Comparison of ENCODE assay signal across 8 cellular contexts in the genomic region with DNA sequence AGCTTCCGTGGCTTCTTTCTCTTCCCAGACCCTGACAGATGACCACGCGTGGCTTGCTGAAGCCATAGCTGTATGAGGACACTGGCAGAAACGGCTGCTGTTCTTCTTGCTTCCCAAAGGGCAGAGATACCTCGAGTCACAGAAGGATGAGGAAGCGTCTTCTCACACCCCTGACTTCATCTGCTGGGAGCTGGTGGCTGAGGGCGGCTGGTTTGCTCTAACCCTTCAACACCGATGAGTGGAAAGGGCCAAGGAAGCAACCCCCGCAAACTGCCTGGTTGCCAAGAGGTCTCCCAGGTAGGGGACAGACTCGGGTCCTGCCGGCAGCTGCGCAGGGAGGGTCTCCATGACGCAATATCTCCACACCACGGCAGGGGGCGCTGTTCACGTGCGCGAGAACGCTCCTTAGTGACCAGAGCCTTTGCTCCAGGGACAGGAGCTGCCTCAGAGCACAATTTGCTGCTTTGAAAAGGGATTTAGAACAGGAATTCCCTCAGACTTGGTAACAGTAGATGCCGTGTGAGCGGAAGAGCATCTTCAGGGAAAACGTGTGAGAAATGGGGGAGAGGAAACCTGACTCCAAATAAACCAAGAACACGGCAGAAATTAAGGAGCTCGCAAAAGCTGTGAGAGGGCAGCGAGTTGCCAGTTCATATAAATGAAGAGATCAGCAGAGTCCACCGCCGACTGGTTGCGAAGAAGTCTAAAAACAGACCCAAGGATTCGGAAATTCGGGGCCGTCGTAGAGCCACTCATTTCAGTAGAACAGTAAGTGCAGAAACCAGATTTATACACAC.
DNase-seq lines count a peak whose midpoint lies in the region; ATAC-seq lines count a peak whose summit lies in the region.

No MANE protein-coding gene starts in this region.

- in situ Hi-C loops in G401 (cut with HindIII; ENCODE audit: low sequenced_read_pairs): loop anchor here (25.0 kb wide), 1 partner anchor 306 kb away; no protein-coding TSS in a partner anchor

- H3K36me3 Mint-ChIP-seq in activated CD8-positive, alpha-beta T cell treated with anti-CD3 and anti-CD28 coated beads, Interleukin-2, amount 10 ng/mL, durations not matched to agents 7 days and 5 days (ENCODE audit: low read depth): no peaks in the 10 kb centered on the region

- POLR2A ChIA-PET in activated CD8-positive, alpha-beta T cell treated with anti-CD3 and anti-CD28 coated beads, Interleukin-2, amount 10 ng/mL, durations not matched to agents 7 days and 5 days (lab: Charles Lee): no interaction called here

- ATAC-seq in HG02884 (IDR thresholded peaks at IDR 0.05; ENCODE audit: unreplicated experiment) (peak; percentile 72), HG02870 (IDR thresholded peaks at IDR 0.05; ENCODE audit: unreplicated experiment) (no peak)
- peak; percentile 82 for ATAC-seq in activated CD8-positive, alpha-beta T cell treated with anti-CD3 and anti-CD28 coated beads, Interleukin-2, amount 10 ng/mL, durations not matched to agents 7 days and 5 days

- no peaks in the 10 kb centered on the region for H3K9me3 Mint-ChIP-seq in activated CD8-positive, alpha-beta T cell treated with anti-CD3 and anti-CD28 coated beads, Interleukin-2, amount 10 ng/mL, durations not matched to agents 7 days and 5 days (ENCODE audit: insufficient read depth)

- CTCF ChIA-PET in activated CD8-positive, alpha-beta T cell treated with anti-CD3 and anti-CD28 coated beads, Interleukin-2, amount 10 ng/mL, durations not matched to agents 7 days and 5 days (lab: Charles Lee): interaction anchor here (0.6 to 3.0 kb wide), 49 partner anchors 9 to 734 kb away, joined by 3 to 37 read pairs (median 4); no protein-coding TSS in a partner anchor

- DNase-seq in G401 (ENCODE audit: low spot score): peak; percentile 79
- peak; percentile 82 for DNase-seq in NCI-H69 (lab: John Stamatoyannopoulos, UW)
- peak; percentile 77 for DNase-seq in activated CD8-positive, alpha-beta T cell treated with anti-CD3 and anti-CD28 coated beads, Interleukin-2, amount 10 ng/mL, durations not matched to agents 7 days and 5 days
- peak; percentile 94 for DNase-seq in ecto neural progenitor cell (ENCODE audit: low spot score)
- peak; percentile 82 for DNase-seq in medulla oblongata (ENCODE audit: extremely low spot score)
- DNase-seq in stimulated activated CD8-positive, alpha-beta memory T cell treated with anti-CD3 and anti-CD28 coated beads, Interleukin-12 subunit alpha, Interleukin-12 subunit beta, amount 100 ng/mL, for 1 hour (ENCODE audit: low read depth): peak; percentile 63

- peaks cover 51% of the 10 kb centered on the region for H3K27me3 Mint-ChIP-seq in activated CD8-positive, alpha-beta T cell treated with anti-CD3 and anti-CD28 coated beads, Interleukin-2, amount 10 ng/mL, durations not matched to agents 7 days and 5 days (ENCODE audit: low read depth)

- peaks cover 4% of the 10 kb centered on the region for H3K4me1 Mint-ChIP-seq in activated CD8-positive, alpha-beta T cell treated with anti-CD3 and anti-CD28 coated beads, Interleukin-2, amount 10 ng/mL, durations not matched to agents 7 days and 5 days (ENCODE audit: low read depth)

- no peak overlapping the region for H3K27ac Mint-ChIP-seq in activated CD8-positive, alpha-beta T cell treated with anti-CD3 and anti-CD28 coated beads, Interleukin-2, amount 10 ng/mL, durations not matched to agents 7 days and 5 days

- no peak overlapping the region for H3K4me3 Mint-ChIP-seq in activated CD8-positive, alpha-beta T cell treated with anti-CD3 and anti-CD28 coated beads, Interleukin-2, amount 10 ng/mL, durations not matched to agents 7 days and 5 days
